10 cellular contexts compared by ENCODE assay signal in genomic region chr1:164748253-164748899, GRCh38.
A peak's percentile ranks its signal among the peaks of the same experiment; 100 is the strongest.
DNase-seq lines count a peak whose midpoint lies in the region; ATAC-seq and TF ChIP-seq lines count a peak whose summit lies in the region.
"Had no signal": no experiment of that assay in that cellular context is flagged by ENCODE, and none has a peak within 500 bp of the region (broad histone marks: within the 10 kb centered on the region; RNA-seq: fewer than 3 reads in every experiment).

No MANE protein-coding gene starts in this region.

- peak; percentile 94 for DNase-seq in BJ (ENCODE audit: low read depth)
- DNase-seq in glomerular visceral epithelial cell (ENCODE audit: extremely low spot score), result peak; percentile 86
- no peak for DNase-seq in superior temporal gyrus (ENCODE audit: extremely low spot score)
- DNase-seq: activated naive CD8-positive, alpha-beta T cell treated with anti-CD3 and anti-CD28 coated beads, Interleukin-2, amount 10 ng/mL, durations not matched to agents 7 days and 5 days; COR-L47 had no signal

- H3K27ac ChIP-seq in parathyroid adenoma, result peak overlapping the region; percentile 75

- ATAC-seq in SK-N-SH treated with all-trans-retinoic acid at 6 μM for 48 hours (peak; percentile 86), HG02798 (IDR thresholded peaks at IDR 0.05; ENCODE audit: poor library complexity, unreplicated experiment) (no peak), HG02642 (IDR thresholded peaks at IDR 0.05; ENCODE audit: poor library complexity, unreplicated experiment) (no peak), GM18870 (IDR thresholded peaks at IDR 0.05; ENCODE audit: unreplicated experiment) (no peak)

- H3K36me3 ChIP-seq in BJ (ENCODE audit: control insufficient read depth, insufficient read depth, low read length) (no peaks in the 10 kb centered on the region), parathyroid adenoma (ENCODE audit: control insufficient read depth, insufficient read depth, low read length) (no peaks in the 10 kb centered on the region)

- no peaks in the 10 kb centered on the region for H3K79me2 ChIP-seq in parathyroid adenoma

- H3K9me3 ChIP-seq in parathyroid adenoma (ENCODE audit: control insufficient read depth, low read length), result no peaks in the 10 kb centered on the region

- POLR2A ChIA-PET in BJ (lab: Charles Lee), result no interaction called here

- TF ChIP-seq CTCF in BJ (IDR thresholded peaks at IDR 0.05; ENCODE audit: insufficient read depth, low read depth, low read length), result no peak
- TF ChIP-seq CTCF in parathyroid adenoma (IDR thresholded peaks at IDR 0.05), result no peak

- H3K9ac ChIP-seq in parathyroid adenoma, result no peak overlapping the region

- H2AFZ ChIP-seq in parathyroid adenoma, result peak overlapping the region; percentile 29

- no peak overlapping the region for H3K4me3 ChIP-seq in BJ (ENCODE audit: low read depth, low read length)
- H3K4me3 ChIP-seq in parathyroid adenoma (ENCODE audit: low read depth, low read length), result no peak overlapping the region

- CTCF ChIA-PET in BJ (lab: Yijun Ruan, JAX), result interaction anchor here (0.7 to 1.3 kb wide), 7 partner anchors 11 to 41 kb away, joined by 3 to 4 read pairs (median 3); no protein-coding TSS in a partner anchor

- H3K27me3 ChIP-seq in BJ (ENCODE audit: control insufficient read depth, insufficient read depth, low read length) (no peaks in the 10 kb centered on the region), parathyroid adenoma (ENCODE audit: control insufficient read depth, insufficient read depth, low read length) (no peaks in the 10 kb centered on the region)

- H3K4me1 ChIP-seq in parathyroid adenoma, result peaks cover 22% of the 10 kb centered on the region

- peak overlapping the region; percentile 16 for H3K4me2 ChIP-seq in parathyroid adenoma (ENCODE audit: low read length)

TF ChIP-seq in SK-N-SH treated with all-trans-retinoic acid at 6 μM for 48 hours, 23 proteins besides CTCF, POLR2A, EP300 and RAD21:
- TF ChIP-seq ISL1 (CRISPR knock-in tag; IDR thresholded peaks at IDR 0.05) (peak; percentile 83), CREB5 (CRISPR knock-in tag; IDR thresholded peaks at IDR 0.05; ENCODE audit: low read depth) (no peak), ZC3H10 (CRISPR knock-in tag; IDR thresholded peaks at IDR 0.05) (peak; percentile 84; the same call in 1 of the 2 replicates), ZFP3 (CRISPR knock-in tag; IDR thresholded peaks at IDR 0.05) (peak; percentile 78), ZNF70 (CRISPR knock-in tag; IDR thresholded peaks at IDR 0.05) (no peak), PPARA (CRISPR knock-in tag; IDR thresholded peaks at IDR 0.05; ENCODE audit: borderline replicate concordance) (no peak), PATZ1 (CRISPR knock-in tag; IDR thresholded peaks at IDR 0.05; ENCODE audit: borderline replicate concordance) (peak; percentile 10; the same call in 1 of the 2 replicates), GLIS3 (CRISPR knock-in tag; IDR thresholded peaks at IDR 0.05) (0 out of 2 replicates have a peak, but pooled peaks have one; percentile 26), CSRNP3 (CRISPR knock-in tag; IDR thresholded peaks at IDR 0.05) (no peak), CSDC2 (CRISPR knock-in tag; IDR thresholded peaks at IDR 0.05) (peak; percentile 66; the same call in 1 of the 2 replicates), ARNTL (CRISPR knock-in tag; IDR thresholded peaks at IDR 0.05; ENCODE audit: borderline replicate concordance, low read depth) (no peak), ESRRG (CRISPR knock-in tag; IDR thresholded peaks at IDR 0.05) (no peak)
TF ChIP-seq in SK-N-SH treated with all-trans-retinoic acid at 6 μM for 48 hours: peak in this region for 6.
